1 cellular context compared by ENCODE assay signal in the genomic region with DNA sequence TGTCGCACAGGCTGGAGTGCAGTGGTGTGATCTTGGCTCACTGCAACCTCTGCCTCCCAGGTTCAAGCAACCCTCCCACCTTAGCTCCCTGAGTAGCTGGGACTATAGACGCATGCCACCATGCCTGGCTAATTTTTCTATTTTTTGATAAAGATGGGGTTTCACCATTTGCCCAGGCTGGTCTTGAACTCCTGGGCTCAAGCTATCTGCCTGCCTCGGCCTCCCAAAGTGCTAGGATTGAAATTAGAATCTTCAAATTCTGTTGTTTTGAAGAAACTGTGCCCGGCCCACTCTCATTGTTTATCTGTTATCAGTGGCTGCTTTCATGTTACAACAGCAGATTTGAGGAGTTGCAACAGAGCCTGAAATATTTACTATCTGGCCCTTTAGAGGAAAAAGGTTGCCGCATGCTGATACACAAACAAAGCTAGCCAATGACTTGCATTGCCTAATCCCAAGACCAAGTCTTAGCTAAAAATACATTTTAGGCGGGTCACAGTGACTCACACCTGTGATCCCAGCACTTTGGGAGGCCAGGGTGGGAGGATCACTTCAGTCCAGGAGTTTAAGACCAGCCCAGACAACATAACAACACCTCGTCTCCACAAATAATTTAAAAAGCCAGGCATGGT.
TF ChIP-seq lines count a peak whose summit lies in the region.

No MANE protein-coding gene starts in this region.

TF ChIP-seq in HepG2, 621 proteins besides CTCF, POLR2A, EP300 and RAD21 (continued from another document and continues in another):
- TF ChIP-seq, protein P1, sequence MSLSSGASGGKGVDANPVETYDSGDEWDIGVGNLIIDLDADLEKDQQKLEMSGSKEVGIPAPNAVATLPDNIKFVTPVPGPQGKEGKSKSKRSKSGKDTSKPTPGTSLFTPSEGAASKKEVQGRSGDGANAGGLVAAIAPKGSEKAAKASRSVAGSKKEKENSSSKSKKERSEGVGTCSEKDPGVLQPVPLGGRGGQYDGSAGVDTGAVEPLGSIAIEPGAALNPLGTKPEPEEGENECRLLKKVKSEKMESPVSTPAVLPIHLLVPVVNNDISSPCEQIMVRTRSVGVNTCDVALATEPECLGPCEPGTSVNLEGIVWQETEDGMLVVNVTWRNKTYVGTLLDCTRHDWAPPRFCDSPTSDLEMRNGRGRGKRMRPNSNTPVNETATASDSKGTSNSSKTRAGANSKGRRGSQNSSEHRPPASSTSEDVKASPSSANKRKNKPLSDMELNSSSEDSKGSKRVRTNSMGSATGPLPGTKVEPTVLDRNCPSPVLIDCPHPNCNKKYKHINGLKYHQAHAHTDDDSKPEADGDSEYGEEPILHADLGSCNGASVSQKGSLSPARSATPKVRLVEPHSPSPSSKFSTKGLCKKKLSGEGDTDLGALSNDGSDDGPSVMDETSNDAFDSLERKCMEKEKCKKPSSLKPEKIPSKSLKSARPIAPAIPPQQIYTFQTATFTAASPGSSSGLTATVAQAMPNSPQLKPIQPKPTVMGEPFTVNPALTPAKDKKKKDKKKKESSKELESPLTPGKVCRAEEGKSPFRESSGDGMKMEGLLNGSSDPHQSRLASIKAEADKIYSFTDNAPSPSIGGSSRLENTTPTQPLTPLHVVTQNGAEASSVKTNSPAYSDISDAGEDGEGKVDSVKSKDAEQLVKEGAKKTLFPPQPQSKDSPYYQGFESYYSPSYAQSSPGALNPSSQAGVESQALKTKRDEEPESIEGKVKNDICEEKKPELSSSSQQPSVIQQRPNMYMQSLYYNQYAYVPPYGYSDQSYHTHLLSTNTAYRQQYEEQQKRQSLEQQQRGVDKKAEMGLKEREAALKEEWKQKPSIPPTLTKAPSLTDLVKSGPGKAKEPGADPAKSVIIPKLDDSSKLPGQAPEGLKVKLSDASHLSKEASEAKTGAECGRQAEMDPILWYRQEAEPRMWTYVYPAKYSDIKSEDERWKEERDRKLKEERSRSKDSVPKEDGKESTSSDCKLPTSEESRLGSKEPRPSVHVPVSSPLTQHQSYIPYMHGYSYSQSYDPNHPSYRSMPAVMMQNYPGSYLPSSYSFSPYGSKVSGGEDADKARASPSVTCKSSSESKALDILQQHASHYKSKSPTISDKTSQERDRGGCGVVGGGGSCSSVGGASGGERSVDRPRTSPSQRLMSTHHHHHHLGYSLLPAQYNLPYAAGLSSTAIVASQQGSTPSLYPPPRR (CRISPR knock-in tag; IDR thresholded peaks at IDR 0.05; ENCODE audit: borderline replicate concordance): 0 out of 2 replicates have a peak, but pooled peaks have one; percentile 47
- TF ChIP-seq GATAD2A (CRISPR knock-in tag; IDR thresholded peaks at IDR 0.05): peak; percentile 97
- TF ChIP-seq POGZ (CRISPR knock-in tag; IDR thresholded peaks at IDR 0.05): peak; percentile 82
- TF ChIP-seq ZNF430 (CRISPR knock-in tag; IDR thresholded peaks at IDR 0.05): no peak
- peak; percentile 85 for TF ChIP-seq HDAC1 (CRISPR knock-in tag; IDR thresholded peaks at IDR 0.05)
- no peak for TF ChIP-seq CSRNP2 (CRISPR knock-in tag; conservative IDR thresholded peaks at IDR 0.05; ENCODE audit: low read depth)
- peak; percentile 58 for TF ChIP-seq PATZ1 (CRISPR knock-in tag; IDR thresholded peaks at IDR 0.05)
- peak; percentile 97 for TF ChIP-seq CEBPB (IDR thresholded peaks at IDR 0.05; ENCODE audit: borderline replicate concordance, low read depth, low read length)
- TF ChIP-seq SPEN (CRISPR knock-in tag; IDR thresholded peaks at IDR 0.05; ENCODE audit: low read depth): no peak
- TF ChIP-seq ZNF414 (CRISPR knock-in tag; IDR thresholded peaks at IDR 0.05): 0 out of 2 replicates have a peak, but pooled peaks have one; percentile 46
- TF ChIP-seq GMEB1 (CRISPR knock-in tag; IDR thresholded peaks at IDR 0.05; ENCODE audit: borderline replicate concordance): peak; percentile 58; the same call in 1 of the 2 replicates
- no peak for TF ChIP-seq PAF1 (CRISPR knock-in tag; IDR thresholded peaks at IDR 0.05)
- no peak for TF ChIP-seq ZSCAN12 (CRISPR knock-in tag; IDR thresholded peaks at IDR 0.05)
- TF ChIP-seq GTF2F1 (IDR thresholded peaks at IDR 0.05; ENCODE audit: low read length): no peak
- TF ChIP-seq, protein P2, sequence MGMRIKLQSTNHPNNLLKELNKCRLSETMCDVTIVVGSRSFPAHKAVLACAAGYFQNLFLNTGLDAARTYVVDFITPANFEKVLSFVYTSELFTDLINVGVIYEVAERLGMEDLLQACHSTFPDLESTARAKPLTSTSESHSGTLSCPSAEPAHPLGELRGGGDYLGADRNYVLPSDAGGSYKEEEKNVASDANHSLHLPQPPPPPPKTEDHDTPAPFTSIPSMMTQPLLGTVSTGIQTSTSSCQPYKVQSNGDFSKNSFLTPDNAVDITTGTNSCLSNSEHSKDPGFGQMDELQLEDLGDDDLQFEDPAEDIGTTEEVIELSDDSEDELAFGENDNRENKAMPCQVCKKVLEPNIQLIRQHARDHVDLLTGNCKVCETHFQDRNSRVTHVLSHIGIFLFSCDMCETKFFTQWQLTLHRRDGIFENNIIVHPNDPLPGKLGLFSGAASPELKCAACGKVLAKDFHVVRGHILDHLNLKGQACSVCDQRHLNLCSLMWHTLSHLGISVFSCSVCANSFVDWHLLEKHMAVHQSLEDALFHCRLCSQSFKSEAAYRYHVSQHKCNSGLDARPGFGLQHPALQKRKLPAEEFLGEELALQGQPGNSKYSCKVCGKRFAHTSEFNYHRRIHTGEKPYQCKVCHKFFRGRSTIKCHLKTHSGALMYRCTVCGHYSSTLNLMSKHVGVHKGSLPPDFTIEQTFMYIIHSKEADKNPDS (CRISPR knock-in tag; IDR thresholded peaks at IDR 0.05): no peak
- no peak for TF ChIP-seq ZNF501 (CRISPR knock-in tag; IDR thresholded peaks at IDR 0.05)
- TF ChIP-seq SNRNP70 (IDR thresholded peaks at IDR 0.05; ENCODE audit: low read depth, low read length): no peak
- TF ChIP-seq NFIC (IDR thresholded peaks at IDR 0.05; ENCODE audit: low read length): peak; percentile 86
- peak; percentile 95 for TF ChIP-seq DDIT3 (CRISPR knock-in tag; IDR thresholded peaks at IDR 0.05)
- TF ChIP-seq, protein P3, sequence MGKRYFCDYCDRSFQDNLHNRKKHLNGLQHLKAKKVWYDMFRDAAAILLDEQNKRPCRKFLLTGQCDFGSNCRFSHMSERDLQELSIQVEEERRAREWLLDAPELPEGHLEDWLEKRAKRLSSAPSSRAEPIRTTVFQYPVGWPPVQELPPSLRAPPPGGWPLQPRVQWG (CRISPR knock-in tag; IDR thresholded peaks at IDR 0.05; ENCODE audit: borderline replicate concordance, low read depth): no peak
- no peak for TF ChIP-seq MAFG (CRISPR knock-in tag; IDR thresholded peaks at IDR 0.05)
- TF ChIP-seq GPN1 (CRISPR knock-in tag; IDR thresholded peaks at IDR 0.05; ENCODE audit: borderline replicate concordance): no peak
- TF ChIP-seq ATF5 (CRISPR knock-in tag; IDR thresholded peaks at IDR 0.05; ENCODE audit: low read depth): no peak
- TF ChIP-seq ZNF264 (CRISPR knock-in tag; IDR thresholded peaks at IDR 0.05): no peak
- TF ChIP-seq TRIM24 (CRISPR knock-in tag; IDR thresholded peaks at IDR 0.05): no peak
- 0 out of 2 replicates have a peak, but pooled peaks have one; percentile 78 for TF ChIP-seq ADNP (CRISPR knock-in tag; IDR thresholded peaks at IDR 0.05)
- TF ChIP-seq, protein P4, sequence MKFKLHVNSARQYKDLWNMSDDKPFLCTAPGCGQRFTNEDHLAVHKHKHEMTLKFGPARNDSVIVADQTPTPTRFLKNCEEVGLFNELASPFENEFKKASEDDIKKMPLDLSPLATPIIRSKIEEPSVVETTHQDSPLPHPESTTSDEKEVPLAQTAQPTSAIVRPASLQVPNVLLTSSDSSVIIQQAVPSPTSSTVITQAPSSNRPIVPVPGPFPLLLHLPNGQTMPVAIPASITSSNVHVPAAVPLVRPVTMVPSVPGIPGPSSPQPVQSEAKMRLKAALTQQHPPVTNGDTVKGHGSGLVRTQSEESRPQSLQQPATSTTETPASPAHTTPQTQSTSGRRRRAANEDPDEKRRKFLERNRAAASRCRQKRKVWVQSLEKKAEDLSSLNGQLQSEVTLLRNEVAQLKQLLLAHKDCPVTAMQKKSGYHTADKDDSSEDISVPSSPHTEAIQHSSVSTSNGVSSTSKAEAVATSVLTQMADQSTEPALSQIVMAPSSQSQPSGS (CRISPR knock-in tag; IDR thresholded peaks at IDR 0.05): peak; percentile 66; the same call in 1 of the 2 replicates
- TF ChIP-seq NAIF1 (CRISPR knock-in tag; IDR thresholded peaks at IDR 0.05; ENCODE audit: borderline replicate concordance): no peak
- TF ChIP-seq, protein P5, sequence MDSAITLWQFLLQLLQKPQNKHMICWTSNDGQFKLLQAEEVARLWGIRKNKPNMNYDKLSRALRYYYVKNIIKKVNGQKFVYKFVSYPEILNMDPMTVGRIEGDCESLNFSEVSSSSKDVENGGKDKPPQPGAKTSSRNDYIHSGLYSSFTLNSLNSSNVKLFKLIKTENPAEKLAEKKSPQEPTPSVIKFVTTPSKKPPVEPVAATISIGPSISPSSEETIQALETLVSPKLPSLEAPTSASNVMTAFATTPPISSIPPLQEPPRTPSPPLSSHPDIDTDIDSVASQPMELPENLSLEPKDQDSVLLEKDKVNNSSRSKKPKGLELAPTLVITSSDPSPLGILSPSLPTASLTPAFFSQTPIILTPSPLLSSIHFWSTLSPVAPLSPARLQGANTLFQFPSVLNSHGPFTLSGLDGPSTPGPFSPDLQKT (CRISPR knock-in tag; IDR thresholded peaks at IDR 0.05; ENCODE audit: borderline replicate concordance): no peak
- TF ChIP-seq, protein P6, sequence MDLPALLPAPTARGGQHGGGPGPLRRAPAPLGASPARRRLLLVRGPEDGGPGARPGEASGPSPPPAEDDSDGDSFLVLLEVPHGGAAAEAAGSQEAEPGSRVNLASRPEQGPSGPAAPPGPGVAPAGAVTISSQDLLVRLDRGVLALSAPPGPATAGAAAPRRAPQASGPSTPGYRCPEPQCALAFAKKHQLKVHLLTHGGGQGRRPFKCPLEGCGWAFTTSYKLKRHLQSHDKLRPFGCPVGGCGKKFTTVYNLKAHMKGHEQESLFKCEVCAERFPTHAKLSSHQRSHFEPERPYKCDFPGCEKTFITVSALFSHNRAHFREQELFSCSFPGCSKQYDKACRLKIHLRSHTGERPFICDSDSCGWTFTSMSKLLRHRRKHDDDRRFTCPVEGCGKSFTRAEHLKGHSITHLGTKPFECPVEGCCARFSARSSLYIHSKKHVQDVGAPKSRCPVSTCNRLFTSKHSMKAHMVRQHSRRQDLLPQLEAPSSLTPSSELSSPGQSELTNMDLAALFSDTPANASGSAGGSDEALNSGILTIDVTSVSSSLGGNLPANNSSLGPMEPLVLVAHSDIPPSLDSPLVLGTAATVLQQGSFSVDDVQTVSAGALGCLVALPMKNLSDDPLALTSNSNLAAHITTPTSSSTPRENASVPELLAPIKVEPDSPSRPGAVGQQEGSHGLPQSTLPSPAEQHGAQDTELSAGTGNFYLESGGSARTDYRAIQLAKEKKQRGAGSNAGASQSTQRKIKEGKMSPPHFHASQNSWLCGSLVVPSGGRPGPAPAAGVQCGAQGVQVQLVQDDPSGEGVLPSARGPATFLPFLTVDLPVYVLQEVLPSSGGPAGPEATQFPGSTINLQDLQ (CRISPR knock-in tag; IDR thresholded peaks at IDR 0.05): no peak
- no peak for TF ChIP-seq DR1 (CRISPR knock-in tag; IDR thresholded peaks at IDR 0.05)
